ENCODE assay signal across 7 cellular contexts in genomic region chr4:184824776-184825393, GRCh38. TPM values are rescaled to one million over a fixed set of nuclear protein-coding genes. Genes with fewer than 3 reads are reported as not detected.
DNase-seq lines count a peak whose midpoint lies in the region; ATAC-seq lines count a peak whose summit lies in the region.

No MANE protein-coding gene starts in this region.

- DNase-seq in RPMI8226, result peak; percentile 31
- DNase-seq in cerebellar cortex (ENCODE audit: low spot score), result peak; percentile 23
- no peak for DNase-seq in ureter (ENCODE audit: low spot score)

- no peaks in the 10 kb centered on the region for H3K36me3 ChIP-seq in mucosa of stomach (ENCODE audit: control insufficient read depth, insufficient read depth, low read length)

- H3K9ac ChIP-seq in mucosa of stomach (ENCODE audit: low read length), result peak overlapping the region; percentile 1

- ATAC-seq in GM18858 (IDR thresholded peaks at IDR 0.05; ENCODE audit: unreplicated experiment) (peak; percentile 9), HG02571 (IDR thresholded peaks at IDR 0.05; ENCODE audit: unreplicated experiment) (peak; percentile 12), HG03139 (IDR thresholded peaks at IDR 0.05; ENCODE audit: unreplicated experiment) (no peak)

- no peak overlapping the region for H3K4me3 ChIP-seq in mucosa of stomach (ENCODE audit: low read length)

- H3K4me1 ChIP-seq in mucosa of stomach (ENCODE audit: control insufficient read depth, insufficient read depth, low read length), result peaks cover 8% of the 10 kb centered on the region

- no peaks in the 10 kb centered on the region for H3K9me3 ChIP-seq in mucosa of stomach (ENCODE audit: control insufficient read depth, low read length)

- peaks cover 4% of the 10 kb centered on the region for H3K27me3 ChIP-seq in mucosa of stomach (ENCODE audit: control insufficient read depth, insufficient read depth, low read length)

RNA-seq across cellular contexts. Expression of gene ACSL1, which starts 0.9 kb away (rescaled TPM):
- 104 TPM for total RNA-seq in ureter
